Comparison of ENCODE assay signal across 18 cellular contexts in the genomic region with DNA sequence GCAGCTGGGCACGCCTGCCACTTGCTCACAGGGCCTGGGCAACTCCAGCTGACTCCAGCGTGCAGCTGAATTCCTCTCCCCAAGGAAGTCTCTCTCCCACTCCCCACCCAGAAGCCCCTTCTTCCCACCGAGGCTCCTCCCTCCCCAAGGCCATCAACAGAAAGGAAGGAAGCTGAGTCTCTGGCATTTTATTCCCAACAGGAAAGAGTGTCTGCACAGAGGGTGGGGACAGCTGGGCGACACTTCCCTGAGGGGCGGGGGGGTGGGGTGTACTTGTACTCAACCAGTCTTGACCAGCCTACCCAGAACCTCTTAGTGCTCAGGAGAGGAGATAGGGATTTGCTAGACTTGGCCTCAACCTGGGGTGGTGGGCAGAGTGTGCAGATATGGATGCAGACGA. TPM values are rescaled to one million over a fixed set of nuclear protein-coding genes. Genes with fewer than 3 reads are reported as not detected.
DNase-seq lines count a peak whose midpoint lies in the region; ATAC-seq and TF ChIP-seq lines count a peak whose summit lies in the region.
"Had no signal": no experiment of that assay in that cellular context is flagged by ENCODE, and none has a peak within 500 bp of the region (broad histone marks: within the 10 kb centered on the region; RNA-seq: fewer than 3 reads in every experiment).

A gene with protein sequence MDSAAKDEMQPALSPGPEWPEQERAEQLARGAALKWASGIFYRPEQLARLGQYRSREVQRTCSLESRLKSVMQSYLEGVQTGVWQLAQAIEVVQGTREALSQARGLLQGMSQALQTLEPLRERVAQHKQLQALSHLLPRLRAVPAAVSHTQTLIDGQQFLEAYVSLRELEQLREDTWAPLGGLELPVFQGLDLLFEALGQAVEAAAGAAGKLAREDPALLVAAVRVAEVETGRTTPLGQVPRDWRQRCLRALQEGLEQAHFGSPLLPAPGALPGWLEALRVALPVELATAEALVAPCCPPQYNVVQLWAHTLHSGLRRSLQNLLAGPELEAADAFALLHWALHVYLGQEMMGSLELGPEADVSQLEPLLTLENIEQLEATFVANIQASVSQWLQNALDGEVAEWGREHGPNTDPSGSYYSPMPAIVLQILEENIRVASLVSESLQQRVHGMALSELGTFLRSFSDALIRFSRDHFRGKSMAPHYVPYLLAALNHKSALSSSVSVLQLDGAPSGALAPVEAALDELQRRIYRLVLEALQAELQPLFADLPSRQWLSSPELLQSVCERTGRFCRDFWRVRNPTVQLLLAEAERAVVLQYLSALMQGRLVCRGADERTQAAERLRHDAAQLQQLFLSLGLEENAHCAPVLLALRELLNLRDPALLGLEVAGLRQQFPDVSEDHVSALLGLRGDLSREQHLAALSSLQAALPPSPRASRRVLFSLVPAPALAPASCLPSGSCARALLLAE (minus strand): TSS at position 96 of the 400 bp plus-strand sequence. CDS start 460 bp downstream, outside the sequence.

- no peaks in the 10 kb centered on the region for H3K27me3 Mint-ChIP-seq in CD4-positive, alpha-beta T cell
- H3K27me3 Mint-ChIP-seq in H9 (ENCODE audit: low read depth) = peaks cover 20% of the 10 kb centered on the region

- H3K79me2 ChIP-seq in H9 (ENCODE audit: insufficient read depth, low read length) (peaks cover 13% of the 10 kb centered on the region; the same call in 1 of the 2 replicates), GM23248 (ENCODE audit: insufficient read depth) (peaks cover 30% of the 10 kb centered on the region)

- H4K8ac ChIP-seq in H9 (replicated peaks; ENCODE audit: insufficient read length, low read depth, low read length) = no peak within 1 kb of the TSS

- H4K91ac ChIP-seq in H9 (ENCODE audit: insufficient read length, low read depth, low read length) = no peak within 1 kb of the TSS

- no peak within 1 kb of the TSS for H3K4me2 ChIP-seq in H9 (ENCODE audit: insufficient read depth, insufficient read length, low read length)
- no peak within 1 kb of the TSS for H3K4me2 ChIP-seq in GM23248 (ENCODE audit: unreplicated experiment)

- no peaks in the 10 kb centered on the region for H3K9me3 Mint-ChIP-seq in CD4-positive, alpha-beta T cell
- no peaks in the 10 kb centered on the region; a peak in 2 of 5 replicates for H3K9me3 Mint-ChIP-seq in H9
- H3K9me3 Mint-ChIP-seq: mesothelial cell of epicardium had no signal

- CTCF ChIA-PET in CD4-positive, alpha-beta T cell (lab: Charles Lee) = interaction anchor here (1.0 kb wide), 1 partner anchor 35 kb away, joined by 3 read pairs; no protein-coding TSS in a partner anchor

- H3K56ac ChIP-seq in H9 (ENCODE audit: insufficient read length, low read depth, low read length) = no peak within 1 kb of the TSS

- H3K4ac ChIP-seq in H9 (ENCODE audit: low read depth, low read length) = no peak within 1 kb of the TSS

- no CpG with 5 or more reads among the region's 6 CpGs for WGBS in H9 (ENCODE audit: extremely low coverage, insufficient read length, low lambda C conversion rate)
- 39 to 79% methylated on average over 2 to 3 of the region's 6 CpGs for WGBS in mesodermal cell (ENCODE audit: insufficient coverage in 2 of 2), 2 experiments
- 21 to 22% methylated on average over 5 to 6 of the region's 6 CpGs for WGBS in GM23248 (ENCODE audit: low coverage in 1 of 2, low lambda C conversion rate in 2 of 2, missing lambda C conversion rate in 2 of 2), 2 experiments

- peak within 1 kb of the TSS; percentile 42 for H3K4me3 Mint-ChIP-seq in CD4-positive, alpha-beta T cell
- H3K4me3 Mint-ChIP-seq in H9 = peak within 1 kb of the TSS; percentile 52 to 59; a peak in 4 of 5 replicates

- intact Hi-C loops in CD4-positive, alpha-beta T cell (cut with DNase I, micrococcal nuclease) = loop anchor here in 1 of 2 experiments (5.0 kb wide), 1 partner anchor 258 kb away; the partner anchor contains the start of gene CIAO2B
- intact Hi-C loops in head of caudate nucleus (cut with DNase I) = loop anchor here (5.0 kb wide), 1 partner anchor 37 kb away; the partner anchor contains the start of gene TMEM208

- H3K9ac ChIP-seq in H9 (ENCODE audit: extremely low read depth, insufficient read length, low read length) (no peak within 1 kb of the TSS), GM23248 (no peak within 1 kb of the TSS)
- H3K9ac ChIP-seq: parathyroid adenoma had no signal

- in situ Hi-C loops in GM23248 (cut with MboI) = no loop called here
- in situ Hi-C loops in ACHN (cut with HindIII; ENCODE audit: low pct_ligation_motif_present, low pct_unique_long_range_greater_than_20kb, low sequenced_read_pairs) = no loop called here

- H2BK15ac ChIP-seq in H9 (ENCODE audit: low read depth, low read length) = no peak within 1 kb of the TSS

- POLR2A ChIA-PET in CD4-positive, alpha-beta T cell (lab: Charles Lee) = no interaction called here

- H3K36me3 ChIP-seq in mesodermal cell (ENCODE audit: control insufficient read depth, insufficient read depth, low read length) = peaks cover 22% of the 10 kb centered on the region
- peaks cover 4% of the 10 kb centered on the region; the same call in 1 of the 2 replicates for H3K36me3 ChIP-seq in GM23248 (ENCODE audit: low read depth)

- H3K4me3 ChIP-seq in mesodermal cell (ENCODE audit: extremely low read depth, insufficient read depth, low read length, poor library complexity, severe bottlenecking) (peak within 1 kb of the TSS; percentile 22), GM23248 (no peak within 1 kb of the TSS)
- H3K4me3 ChIP-seq: tibial nerve had no signal

- H3K23ac ChIP-seq in H9 (ENCODE audit: insufficient read length, low read depth, low read length) = no peak within 1 kb of the TSS

- no peak within 1 kb of the TSS for H4K5ac ChIP-seq in H9 (ENCODE audit: insufficient read length, low read depth, low read length)

- no peak within 1 kb of the TSS for H2BK12ac ChIP-seq in H9 (ENCODE audit: insufficient read length, low read depth, low read length)

- H3K9me2 ChIP-seq in GM23248 (ENCODE audit: insufficient read depth) = no peaks in the 10 kb centered on the region

- no peaks in the 10 kb centered on the region for H4K20me1 ChIP-seq in H9 (ENCODE audit: control insufficient read depth, insufficient read depth, insufficient read length)
- no peaks in the 10 kb centered on the region for H4K20me1 ChIP-seq in GM23248 (ENCODE audit: insufficient read depth)

- H3K18ac ChIP-seq in H9 (ENCODE audit: insufficient read length, low read depth, low read length) = no peak within 1 kb of the TSS

- no peak for DNase-seq in CD4-positive, alpha-beta T cell
- no peak for DNase-seq in H9
- no peak for DNase-seq in dermis blood vessel endothelial cell
- DNase-seq in GM23248 = no peak
- DNase-seq in ACHN = no peak
- no peak for DNase-seq in head of caudate nucleus
- DNase-seq in anterior cingulate cortex (lab: John Stamatoyannopoulos, UW) = no peak
- DNase-seq: activated CD4-positive, alpha-beta T cell treated with anti-CD3 and anti-CD28 coated beads, Interleukin-2, amount 50 U/mL, for 48 hours; DMS79 treated with DMSO at 0.1 percent for 48 hours; NCI-H1694; NCI-H446 had no signal

- TF ChIP-seq CTCF in CD4-positive, alpha-beta T cell (IDR thresholded peaks at IDR 0.05) = no peak
- TF ChIP-seq CTCF in H9 (conservative IDR thresholded peaks at IDR 0.05) = no peak

- H3K27ac ChIP-seq in CD4-positive, alpha-beta T cell (ENCODE audit: low read depth, low read length) = no peak within 1 kb of the TSS
- no peak within 1 kb of the TSS for H3K27ac ChIP-seq in H9 (ENCODE audit: insufficient read length, low read depth, low read length)
- no peak within 1 kb of the TSS for H3K27ac ChIP-seq in mesodermal cell (ENCODE audit: low read depth, low read length, severe bottlenecking)
- no peak within 1 kb of the TSS for H3K27ac ChIP-seq in GM23248
- H3K27ac ChIP-seq: C4-2B, parathyroid adenoma, SJCRH30, tibial nerve had no signal

- no peak within 1 kb of the TSS for H3K14ac ChIP-seq in H9 (ENCODE audit: insufficient read depth, low read length)

- no peak within 1 kb of the TSS for H3T11ph ChIP-seq in H9 (ENCODE audit: low read length)

- no peak within 1 kb of the TSS for H2AK5ac ChIP-seq in H9 (ENCODE audit: insufficient read length, low read length)

- H3K4me1 ChIP-seq in H9 (ENCODE audit: insufficient read depth, low read length) (peaks cover 4% of the 10 kb centered on the region; the same call in 1 of the 2 replicates), mesodermal cell (ENCODE audit: control insufficient read depth, insufficient read depth, low read length, poor library complexity, severe bottlenecking) (peaks cover 42% of the 10 kb centered on the region), GM23248 (ENCODE audit: insufficient read depth) (peaks cover 11% of the 10 kb centered on the region)

- no peak within 1 kb of the TSS for H2BK5ac ChIP-seq in H9 (ENCODE audit: insufficient read length, low read length)

- H3K27ac Mint-ChIP-seq in CD4-positive, alpha-beta T cell = no peak within 1 kb of the TSS
- no peak within 1 kb of the TSS for H3K27ac Mint-ChIP-seq in H9
- H3K27ac Mint-ChIP-seq: mesothelial cell of epicardium had no signal

- H3K79me1 ChIP-seq in H9 (ENCODE audit: insufficient read depth, low read depth, low read length, poor library complexity, severe bottlenecking) = peaks cover 13% of the 10 kb centered on the region

- H3K36me3 Mint-ChIP-seq in CD4-positive, alpha-beta T cell (ENCODE audit: low read depth) = peaks cover 25% of the 10 kb centered on the region
- H3K36me3 Mint-ChIP-seq in H9 (ENCODE audit: insufficient read depth in 1 of 3, low read depth in 3 of 3) = peaks cover 17 to 24% (median 23%) of the 10 kb centered on the region in 3 experiments

- no peak within 1 kb of the TSS for H2BK20ac ChIP-seq in H9 (ENCODE audit: low read depth, low read length, poor library complexity, severe bottlenecking)

- no peak for ATAC-seq in CD4-positive, alpha-beta T cell (ENCODE audit: poor library complexity)
- ATAC-seq: HCT116 had no signal

- H3K4me1 Mint-ChIP-seq in CD4-positive, alpha-beta T cell (ENCODE audit: low read depth) = peaks cover 38% of the 10 kb centered on the region
- H3K4me1 Mint-ChIP-seq in H9 = peaks cover 29 to 42% of the 10 kb centered on the region in 2 experiments

- no peaks in the 10 kb centered on the region for H3F3A ChIP-seq in GM23248 (ENCODE audit: insufficient read depth)

- H2BK120ac ChIP-seq in H9 (ENCODE audit: low read depth, low read length, poor library complexity, severe bottlenecking) = no peak within 1 kb of the TSS

- H2AFZ ChIP-seq in H9 (ENCODE audit: low read length) (no peak within 1 kb of the TSS), GM23248 (no peak within 1 kb of the TSS)
- H2AFZ ChIP-seq: parathyroid adenoma had no signal

- H3K9me3 ChIP-seq in CD4-positive, alpha-beta T cell (ENCODE audit: control insufficient read depth, low read length) = no peaks in the 10 kb centered on the region
- H3K9me3 ChIP-seq in H9 (ENCODE audit: control insufficient read depth, low read depth, low read length) (no peaks in the 10 kb centered on the region), mesodermal cell (ENCODE audit: control insufficient read depth, low read length) (no peaks in the 10 kb centered on the region), GM23248 (ENCODE audit: low read depth) (no peaks in the 10 kb centered on the region)
- H3K9me3 ChIP-seq: SJCRH30, tibial nerve had no signal

- H3K23me2 ChIP-seq in H9 (ENCODE audit: insufficient read length, low read depth, low read length, poor library complexity, severe bottlenecking) = peaks cover 8% of the 10 kb centered on the region

- no peaks in the 10 kb centered on the region for H3K27me3 ChIP-seq in CD4-positive, alpha-beta T cell (ENCODE audit: control insufficient read depth, insufficient read depth, low read length)
- H3K27me3 ChIP-seq in H9 (ENCODE audit: insufficient read depth, low read length) (no peaks in the 10 kb centered on the region; the same call in none of the 2 replicates), GM23248 (replicated peaks; ENCODE audit: insufficient read depth) (no peaks in the 10 kb centered on the region)
- H3K27me3 ChIP-seq: SJCRH30, tibial nerve had no signal

RNA-seq across cellular contexts. Expression of the gene that starts here (rescaled TPM):
- not detected for total RNA-seq in CD4-positive, alpha-beta T cell
- total RNA-seq in H9 (2021) (3.1 and 3.3 TPM in 2 replicates), dermis blood vessel endothelial cell (45.8 and 50.7 TPM in 2 replicates)
- polyA plus RNA-seq in mesodermal cell (2013, experiment 1 of 2) = 30.8 TPM
- polyA plus RNA-seq in mesodermal cell (2013, experiment 2 of 2) = 18.5 TPM
- total RNA-seq in GM23248 (2014; rRNA removed; shearing (Covaris generic)) = not detected in 2 replicates
- 0.28 and 0.53 TPM in 2 replicates for polyA plus RNA-seq in GM23248 (2016; fragmentation: Nextera tagmentation; extraction: Ambion mirVana)

Comparison
In these comparisons a context has a peak if more than half of its experiments do, and no peak if none do; other contexts are left out.
1. RNA of the gene that starts here (total RNA-seq): 45.8 to 50.7 TPM in dermis blood vessel endothelial cell; 3.1 to 3.3 TPM in H9, not detected in CD4-positive, alpha-beta T cell and not detected in GM23248; every median in the first group is over 10 times any median in the second.